ENCODE assay signal across 8 cellular contexts in genomic region chr1:218377143-218377660, GRCh38. TPM values are rescaled to one million over a fixed set of nuclear protein-coding genes. Genes with fewer than 3 reads are reported as not detected.
DNase-seq lines count a peak whose midpoint lies in the region; ATAC-seq and TF ChIP-seq lines count a peak whose summit lies in the region.

No MANE protein-coding gene starts in this region.

- no peaks in the 10 kb centered on the region for H3K36me3 Mint-ChIP-seq in activated CD4-positive, alpha-beta T cell treated with anti-CD3 and anti-CD28 coated beads for 36 hours (ENCODE audit: low read depth)

- peak; percentile 96 for DNase-seq in AG09309 (ENCODE audit: low read depth)
- peak; percentile 76 for DNase-seq in HK-2 (ENCODE audit: unreplicated experiment)
- DNase-seq in activated CD4-positive, alpha-beta T cell treated with anti-CD3 and anti-CD28 coated beads for 36 hours: peak; percentile 77
- DNase-seq in stimulated activated CD4-positive, alpha-beta T cell treated with anti-CD3 and anti-CD28 coated beads, TNF-alpha, amount 100 ng/mL, for 4 hours (ENCODE audit: low read depth in 3 of 3): peak; percentile 10 to 45 (median 20)
- no peak for DNase-seq in cerebellum (ENCODE audit: low spot score)
- DNase-seq in DMS 273 (lab: John Stamatoyannopoulos, UW; ENCODE audit: unreplicated experiment): no peak

- peak overlapping the region; percentile 31 for H3K27ac Mint-ChIP-seq in activated CD4-positive, alpha-beta T cell treated with anti-CD3 and anti-CD28 coated beads for 36 hours

- H3K4me1 Mint-ChIP-seq in activated CD4-positive, alpha-beta T cell treated with anti-CD3 and anti-CD28 coated beads for 36 hours: peaks cover 8% of the 10 kb centered on the region

- intact Hi-C loops in activated CD4-positive, alpha-beta T cell treated with anti-CD3 and anti-CD28 coated beads for 36 hours (cut with DNase I, micrococcal nuclease): loop anchor here (1.0 to 10.0 kb wide), 4 partner anchors 26 to 948 kb away; partner anchors contain the start of genes LYPLAL1 (in 1 of the 2) and RRP15 (in 1 of the 2)

- H3K4me3 ChIP-seq in AG09309 (ENCODE audit: control insufficient read depth, low read depth, low read length): no peak overlapping the region

- TF ChIP-seq CTCF in AG09309 (IDR thresholded peaks at IDR 0.05; ENCODE audit: control insufficient read depth, insufficient read depth, low read depth, low read length, missing control alignments): no peak

- CTCF ChIA-PET in activated CD4-positive, alpha-beta T cell treated with anti-CD3 and anti-CD28 coated beads for 36 hours (lab: Charles Lee): interaction anchor here (0.8 to 1.2 kb wide), 3 partner anchors 12 to 32 kb away, joined by 3 to 5 read pairs (median 3); partner anchors contain the start of gene TGFB2

- H3K4me3 Mint-ChIP-seq in activated CD4-positive, alpha-beta T cell treated with anti-CD3 and anti-CD28 coated beads for 36 hours: no peak overlapping the region

- peaks cover 54% of the 10 kb centered on the region for H3K27me3 Mint-ChIP-seq in activated CD4-positive, alpha-beta T cell treated with anti-CD3 and anti-CD28 coated beads for 36 hours

- ATAC-seq in GM21367 (IDR thresholded peaks at IDR 0.05; ENCODE audit: unreplicated experiment) (peak; percentile 87), esophagus mucosa (peak; percentile 67)
- ATAC-seq in activated CD4-positive, alpha-beta T cell treated with anti-CD3 and anti-CD28 coated beads for 36 hours: peak; percentile 94

- POLR2A ChIA-PET in activated CD4-positive, alpha-beta T cell treated with anti-CD3 and anti-CD28 coated beads for 36 hours (lab: Charles Lee): no interaction called here

- H3K9me3 Mint-ChIP-seq in activated CD4-positive, alpha-beta T cell treated with anti-CD3 and anti-CD28 coated beads for 36 hours (ENCODE audit: low read depth): no peaks in the 10 kb centered on the region

RNA-seq across cellular contexts. Expression of gene TGFB2, which starts 32.1 kb away (rescaled TPM):
- under 1 TPM in 1 of 2 experiments, not detected in 1; 0.09 TPM for total RNA-seq in activated CD4-positive, alpha-beta T cell treated with anti-CD3 and anti-CD28 coated beads for 36 hours
- total RNA-seq in esophagus mucosa (0.44 TPM), cerebellum (28.1 TPM)

Comparison
In these comparisons a context has a peak if more than half of its experiments do, and no peak if none do; other contexts are left out.
1. DNase-seq: peak in AG09309 (single experiment), HK-2 (single experiment), activated CD4-positive, alpha-beta T cell treated with anti-CD3 and anti-CD28 coated beads for 36 hours (single experiment) and stimulated activated CD4-positive, alpha-beta T cell treated with anti-CD3 and anti-CD28 coated beads, TNF-alpha, amount 100 ng/mL, for 4 hours (3 of 3); none in cerebellum (single experiment) and DMS 273 (single experiment).
2. RNA of gene TGFB2, which starts 32.1 kb away (total RNA-seq): 28.1 TPM in cerebellum (single experiment); 0.44 TPM in esophagus mucosa (single experiment) and 0.09 TPM in activated CD4-positive, alpha-beta T cell treated with anti-CD3 and anti-CD28 coated beads for 36 hours; every median in the first group is over 10 times any median in the second.
3. Peak in every context shown above with its lines, with median percentiles within 50 percentile points of each other: ATAC-seq.